16 cellular contexts compared by ENCODE assay signal in genomic region chr11:91239359-91239758, GRCh38.
"Had no signal": no experiment of that assay in that cellular context is flagged by ENCODE, and none has a peak within 500 bp of the region (broad histone marks: within the 10 kb centered on the region; RNA-seq: fewer than 3 reads in every experiment).

No MANE protein-coding gene starts in this region.

- H3K36me3 ChIP-seq: brain microvascular endothelial cell, sigmoid colon, upper lobe of right lung had no signal

- H3K4me3 Mint-ChIP-seq: activated CD4-positive, alpha-beta T cell treated with anti-CD3 and anti-CD28 coated beads, Interleukin-2, amount 10 ng/mL, durations not matched to agents 24 days and 14 days; nephron progenitor cell; stimulated activated memory B cell treated with anti-CD40 and anti-IgM and Interleukin-4, amounts not matched to agents 10 μg/mL and 1 μg/mL and 100 μg/mL, for 72 hours had no signal

- H3K4me1 ChIP-seq: testis, upper lobe of right lung had no signal

- H3K9me3 ChIP-seq: sigmoid colon, testis, upper lobe of right lung had no signal

- H3K4me1 Mint-ChIP-seq: activated CD4-positive, alpha-beta T cell treated with anti-CD3 and anti-CD28 coated beads, Interleukin-2, amount 10 ng/mL, durations not matched to agents 24 days and 14 days; stimulated activated memory B cell treated with anti-CD40 and anti-IgM and Interleukin-4, amounts not matched to agents 10 μg/mL and 1 μg/mL and 100 μg/mL, for 72 hours had no signal

- H3K27me3 ChIP-seq: brain microvascular endothelial cell, sigmoid colon, testis, upper lobe of right lung had no signal

- H3K27me3 Mint-ChIP-seq: activated CD4-positive, alpha-beta T cell treated with anti-CD3 and anti-CD28 coated beads, Interleukin-2, amount 10 ng/mL, durations not matched to agents 24 days and 14 days; stimulated activated memory B cell treated with anti-CD40 and anti-IgM and Interleukin-4, amounts not matched to agents 10 μg/mL and 1 μg/mL and 100 μg/mL, for 72 hours had no signal

- DNase-seq: activated CD4-positive, alpha-beta T cell treated with anti-CD3 and anti-CD28 coated beads, Interleukin-2, amount 10 ng/mL, durations not matched to agents 24 days and 14 days; activated CD8-positive, alpha-beta memory T cell treated with anti-CD3 and anti-CD28 coated beads, Interleukin-2, amount 50 U/mL, for 4 hours; activated effector memory CD4-positive, alpha-beta T cell treated with anti-CD3 and anti-CD28 coated beads, Interleukin-2, amount 50 U/mL, for 16 hours; activated naive CD4-positive, alpha-beta T cell treated with anti-CD3 and anti-CD28 coated beads, Interleukin-2, amount 50 U/mL, for 16 hours; activated T-cell treated with anti-CD3 and anti-CD28 coated beads, Interleukin-2, amount 50 U/mL, for 48 hours; aorta; brain microvascular endothelial cell; nephron progenitor cell; nucleus accumbens; sigmoid colon; stimulated activated CD4-positive, alpha-beta T cell treated with anti-CD3 and anti-CD28 coated beads, Interleukin-4, amount 100 ng/mL, for 24 hours; T1000; testis; upper lobe of right lung had no signal

- H3K27ac Mint-ChIP-seq: activated CD4-positive, alpha-beta T cell treated with anti-CD3 and anti-CD28 coated beads, Interleukin-2, amount 10 ng/mL, durations not matched to agents 24 days and 14 days; nephron progenitor cell; stimulated activated memory B cell treated with anti-CD40 and anti-IgM and Interleukin-4, amounts not matched to agents 10 μg/mL and 1 μg/mL and 100 μg/mL, for 72 hours had no signal

- H3K27ac ChIP-seq: brain microvascular endothelial cell, coronary artery, sigmoid colon, testis, upper lobe of right lung had no signal

- H3K36me3 Mint-ChIP-seq: stimulated activated memory B cell treated with anti-CD40 and anti-IgM and Interleukin-4, amounts not matched to agents 10 μg/mL and 1 μg/mL and 100 μg/mL, for 72 hours had no signal

- H3K9me3 Mint-ChIP-seq: activated CD4-positive, alpha-beta T cell treated with anti-CD3 and anti-CD28 coated beads, Interleukin-2, amount 10 ng/mL, durations not matched to agents 24 days and 14 days; nephron progenitor cell had no signal

- H3K4me3 ChIP-seq: coronary artery, sigmoid colon, testis, upper lobe of right lung had no signal
